17 cellular contexts compared by ENCODE assay signal in the genomic region with DNA sequence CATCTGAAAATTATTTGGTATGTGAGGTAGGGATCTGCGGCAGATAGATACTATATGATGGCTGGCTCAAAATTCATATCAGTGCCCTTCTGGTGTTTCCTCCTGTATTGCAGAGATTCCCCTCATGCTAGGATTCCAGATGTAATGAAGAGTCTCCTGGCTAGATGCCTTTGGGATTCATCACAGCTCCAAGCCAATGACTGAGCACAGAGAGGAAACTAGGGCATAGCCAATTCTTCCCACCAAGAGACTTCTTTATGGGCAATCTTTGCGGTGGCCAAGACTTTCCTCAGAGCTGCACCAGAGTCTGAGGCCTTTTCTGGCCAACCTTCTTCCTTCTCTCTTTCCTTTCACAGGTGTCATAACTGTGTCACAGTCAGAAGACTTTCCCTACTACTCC. TPM values are rescaled to one million over a fixed set of nuclear protein-coding genes. Genes with fewer than 3 reads are reported as not detected.
"Had no signal": no experiment of that assay in that cellular context is flagged by ENCODE, and none has a peak within 500 bp of the region (broad histone marks: within the 10 kb centered on the region; RNA-seq: fewer than 3 reads in every experiment).

No MANE protein-coding gene starts in this region.

- H3K4me1 ChIP-seq: lower lobe of right lung, vagina had no signal

- H3K9me3 ChIP-seq: lower lobe of right lung, thyroid gland, vagina had no signal

- H3K4me3 ChIP-seq: lower lobe of right lung, thyroid gland, vagina had no signal

- H3K27me3 ChIP-seq: thyroid gland, vagina had no signal

- H3K36me3 ChIP-seq: lower lobe of right lung, thyroid gland, vagina had no signal

- H3K27ac ChIP-seq: lower lobe of right lung, thyroid gland, vagina, VCaP had no signal

- DNase-seq: activated CD4-positive, alpha-beta T cell treated with anti-CD3 and anti-CD28 coated beads for 1 hour; activated CD4-positive, alpha-beta T cell treated with anti-CD3 and anti-CD28 coated beads, Interleukin-2, amount 50 U/mL, for 48 hours; activated T-cell treated with anti-CD3 and anti-CD28 coated beads for 4 hours; effector memory CD8-positive, alpha-beta T cell; lower lobe of right lung; natural killer cell; posterior cingulate gyrus; retina; stimulated activated CD4-positive, alpha-beta T cell treated with anti-CD3 and anti-CD28 coated beads, Interleukin-12 subunit alpha, Interleukin-12 subunit beta, amount 100 ng/mL, for 4 hours; stimulated activated CD4-positive, alpha-beta T cell treated with anti-CD3 and anti-CD28 coated beads, Interleukin-1b, Interleukin-23, amount 100 ng/mL, for 48 hours; stimulated activated naive CD4-positive, alpha-beta T cell treated with Interleukin-2 at 50 U/mL for 16 hours; thyroid gland had no signal

RNA-seq across cellular contexts. Expression of a gene that starts 25.5 kb away (rescaled TPM):
- total RNA-seq: activated T-helper 1 cell treated with anti-CD3 and anti-CD28 coated beads, Interleukin-12 subunit alpha, Interleukin-12 subunit beta, Interleukin-2, Interleukin-4 antibody, amounts not matched to agents 30 ng/mL and 10 ng/mL and 1 ng/mL, durations not matched to agents 14 hours and 24 hours and 36 hours; cerebellum; glomerular endothelial cell; lower lobe of right lung; natural killer cell; vagina had no signal

RNA-seq across cellular contexts. Expression of a gene that starts 25.9 kb away (rescaled TPM):
- total RNA-seq: activated T-helper 1 cell treated with anti-CD3 and anti-CD28 coated beads, Interleukin-12 subunit alpha, Interleukin-12 subunit beta, Interleukin-2, Interleukin-4 antibody, amounts not matched to agents 30 ng/mL and 10 ng/mL and 1 ng/mL, durations not matched to agents 14 hours and 24 hours and 36 hours; natural killer cell had no signal
